ENCODE assay signal across 8 cellular contexts in the genomic region with DNA sequence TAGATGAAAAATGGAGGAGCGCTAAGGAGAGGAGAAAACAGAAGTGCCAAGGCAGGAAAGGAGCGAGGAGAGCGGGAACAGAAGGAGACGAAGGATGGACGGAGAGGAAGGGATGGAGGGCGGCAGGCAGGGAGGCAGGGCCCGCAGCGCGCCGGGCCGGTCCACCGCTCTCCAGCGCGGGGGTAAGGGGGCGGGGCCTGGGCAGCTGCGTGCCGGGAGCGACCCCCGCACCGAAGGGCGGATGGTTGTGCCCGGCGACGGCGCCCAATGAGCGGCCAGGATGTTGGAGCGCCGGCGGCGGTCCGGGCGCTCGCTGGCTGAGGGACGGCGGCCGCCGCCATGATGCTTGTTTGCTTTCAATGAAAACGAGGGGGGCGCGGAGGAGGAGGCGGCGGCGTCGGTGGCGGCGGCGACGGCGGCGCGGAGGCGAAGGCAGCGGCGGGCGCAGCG. TPM values are rescaled to one million over a fixed set of nuclear protein-coding genes. Genes with fewer than 3 reads are reported as not detected.
DNase-seq lines count a peak whose midpoint lies in the region; ATAC-seq and TF ChIP-seq lines count a peak whose summit lies in the region.

A gene (plus strand): TSS at position 320 of the 450 bp plus-strand sequence. CDS start 34,898 bp downstream, outside the sequence.

- H3K9ac ChIP-seq in muscle layer of colon (ENCODE audit: low read length), result peak within 1 kb of the TSS; percentile 57

- H3K36me3 ChIP-seq in Panc1 (ENCODE audit: control insufficient read depth, insufficient read depth, low read length) (no peaks in the 10 kb centered on the region; the same call in 1 of the 2 replicates), muscle layer of colon (ENCODE audit: insufficient read depth, low read length) (peaks cover 8% of the 10 kb centered on the region)

- peaks cover 37% of the 10 kb centered on the region for H3K4me1 Mint-ChIP-seq in activated T-cell treated with anti-CD3 and anti-CD28 coated beads, Interleukin-2, amount 50 U/mL, for 4 hours (ENCODE audit: low read depth)

- intact Hi-C loops in Panc1 (cut with micrococcal nuclease; ENCODE audit: unreplicated experiment), result no loop called here

- peaks cover 9% of the 10 kb centered on the region for H3K36me3 Mint-ChIP-seq in activated T-cell treated with anti-CD3 and anti-CD28 coated beads, Interleukin-2, amount 50 U/mL, for 4 hours (ENCODE audit: insufficient read depth)

- no peaks in the 10 kb centered on the region for H3K9me3 ChIP-seq in Panc1 (ENCODE audit: control insufficient read depth, insufficient read depth, low read depth, low read length)
- no peaks in the 10 kb centered on the region for H3K9me3 ChIP-seq in muscle layer of colon (ENCODE audit: low read length)

- CTCF ChIA-PET in Panc1 (lab: Charles Lee), result no interaction called here

- peak within 1 kb of the TSS; percentile 88 for H3K4me3 Mint-ChIP-seq in activated T-cell treated with anti-CD3 and anti-CD28 coated beads, Interleukin-2, amount 50 U/mL, for 4 hours

- no peak for TF ChIP-seq CTCF in Panc1 (IDR thresholded peaks at IDR 0.05)

- H3K27ac ChIP-seq in Panc1 (ENCODE audit: low read length) (peak within 1 kb of the TSS; percentile 82), muscle layer of colon (ENCODE audit: low read depth, low read length) (peak within 1 kb of the TSS; percentile 78)

- H3K27me3 ChIP-seq in Panc1 (ENCODE audit: control insufficient read depth, insufficient read depth, low read length) (no peaks in the 10 kb centered on the region), muscle layer of colon (ENCODE audit: control insufficient read depth in 1 of 2, insufficient read depth in 2 of 2, low read length in 2 of 2) (no peaks in the 10 kb centered on the region)

- H3K9me3 Mint-ChIP-seq in activated T-cell treated with anti-CD3 and anti-CD28 coated beads, Interleukin-2, amount 50 U/mL, for 4 hours, result no peaks in the 10 kb centered on the region

- ATAC-seq in GM21737 (IDR thresholded peaks at IDR 0.05; ENCODE audit: unreplicated experiment) (peak; percentile 94), Panc1 (peak; percentile 97), esophagus mucosa (peak; percentile 99)
- peak; percentile 88 to 89 for ATAC-seq in activated T-cell treated with anti-CD3 and anti-CD28 coated beads, Interleukin-2, amount 50 U/mL, for 4 hours

- no TSS peak for BruUV-seq in Panc1 (replicated peaks; lab: Mats Ljungman, UMichigan)

- POLR2A ChIA-PET in Panc1 (lab: Charles Lee), result no interaction called here

- DNase-seq in DMS53 treated with DMSO at 0.1 percent for 48 hours (lab: John Stamatoyannopoulos, UW; ENCODE audit: unreplicated experiment) (peak; percentile 81), KG1 (lab: John Stamatoyannopoulos, UW) (peak; percentile 86), Panc1 (ENCODE audit: low read depth, low spot score) (peak; percentile 65)
- DNase-seq in activated T-cell treated with anti-CD3 and anti-CD28 coated beads, Interleukin-2, amount 50 U/mL, for 4 hours, result peak; percentile 92
- peak; percentile 85 to 87 for DNase-seq in stimulated activated CD8-positive, alpha-beta memory T cell treated with anti-CD3 and anti-CD28 coated beads, Interleukin-7, amount 100 ng/mL, for 1 hour (ENCODE audit: low read depth in 2 of 2)

- H3K4me1 ChIP-seq in Panc1 (ENCODE audit: control insufficient read depth, insufficient read depth, low read length) (peaks cover 14% of the 10 kb centered on the region), muscle layer of colon (ENCODE audit: insufficient read depth, low read length) (peaks cover 18% of the 10 kb centered on the region)

- H3K4me3 ChIP-seq in Panc1 (ENCODE audit: low read depth in 2 of 2, low read length in 2 of 2) (peak within 1 kb of the TSS; percentile 69 to 90), muscle layer of colon (ENCODE audit: low read depth in 1 of 2, low read length in 2 of 2) (peak within 1 kb of the TSS; percentile 87 to 92)

- in situ Hi-C loops in Panc1 (cut with HindIII; ENCODE audit: low pct_unique_long_range_greater_than_20kb, low sequenced_read_pairs), result no loop called here

- no peaks in the 10 kb centered on the region for H3K27me3 Mint-ChIP-seq in activated T-cell treated with anti-CD3 and anti-CD28 coated beads, Interleukin-2, amount 50 U/mL, for 4 hours (ENCODE audit: low read depth)

RNA-seq across cellular contexts. Expression of the gene that starts here (rescaled TPM):
- total RNA-seq in Panc1 (2021; ENCODE audit: unreplicated experiment) (32.8 TPM), esophagus mucosa (22.1 TPM)
- polyA plus RNA-seq in Panc1 (2012; ENCODE audit: insufficient read length), result 34.0 TPM
- 10 to 100 TPM; 29.5 to 33.0 (median 30.4) TPM for total RNA-seq in activated T-cell treated with anti-CD3 and anti-CD28 coated beads, Interleukin-2, amount 50 U/mL, for 4 hours

Comparison
In these comparisons a context has a peak if more than half of its experiments do, and no peak if none do; other contexts are left out.
1. Peak in every context shown above with its lines: DNase-seq, ATAC-seq, H3K4me3 ChIP-seq and H3K27ac ChIP-seq.